11 cellular contexts compared by ENCODE assay signal in the genomic region with DNA sequence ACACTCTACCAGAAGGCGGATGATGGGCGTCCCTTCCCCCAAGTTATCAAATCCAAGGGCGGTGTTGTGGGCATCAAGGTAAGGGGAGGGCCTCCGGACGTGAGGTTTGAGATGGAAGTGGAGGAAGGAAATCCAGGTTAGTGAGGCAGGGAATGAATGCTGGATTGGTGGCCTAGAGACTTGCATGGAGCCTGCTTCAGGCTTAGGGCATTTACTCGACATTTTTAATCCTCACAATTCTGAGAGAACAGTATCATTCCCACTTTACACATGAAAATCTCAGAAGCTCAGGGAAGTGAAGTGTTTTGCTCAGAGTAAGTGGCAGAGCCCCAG. TPM values are rescaled to one million over a fixed set of nuclear protein-coding genes. Genes with fewer than 3 reads are reported as not detected.
A peak's percentile ranks its signal among the peaks of the same experiment; 100 is the strongest.
DNase-seq lines count a peak whose midpoint lies in the region; ATAC-seq and TF ChIP-seq lines count a peak whose summit lies in the region.
"Had no signal": no experiment of that assay in that cellular context is flagged by ENCODE, and none has a peak within 500 bp of the region (broad histone marks: within the 10 kb centered on the region; RNA-seq: fewer than 3 reads in every experiment).

No MANE protein-coding gene starts in this region.

- H2AFZ ChIP-seq in hepatocyte: no peak overlapping the region

- DNase-seq in activated CD4-positive, alpha-beta T cell treated with anti-CD3 and anti-CD28 coated beads, Interleukin-2, amount 10 ng/mL, durations not matched to agents 24 days and 14 days: no peak
- DNase-seq in activated CD4-positive, alpha-beta T cell treated with anti-CD3 and anti-CD28 coated beads for 1 hour: no peak
- DNase-seq in activated naive CD4-positive, alpha-beta T cell treated with anti-CD3 and anti-CD28 coated beads, Interleukin-2, amount 50 U/mL, for 72 hours (ENCODE audit: low spot score in 2 of 2): no peak
- DNase-seq in hepatocyte (ENCODE audit: low spot score) (no peak), stomach (no peak), AG20443 (ENCODE audit: low spot score) (no peak), glomerular visceral epithelial cell (ENCODE audit: extremely low spot score) (no peak)
- DNase-seq: NCI-H1092 had no signal

- H3K4me1 Mint-ChIP-seq in activated CD4-positive, alpha-beta T cell treated with anti-CD3 and anti-CD28 coated beads, Interleukin-2, amount 10 ng/mL, durations not matched to agents 24 days and 14 days: peaks cover 41% of the 10 kb centered on the region

- H3K36me3 Mint-ChIP-seq in activated CD4-positive, alpha-beta T cell treated with anti-CD3 and anti-CD28 coated beads, Interleukin-2, amount 10 ng/mL, durations not matched to agents 24 days and 14 days (ENCODE audit: low read depth): peaks cover 71% of the 10 kb centered on the region
- H3K36me3 Mint-ChIP-seq in activated naive CD4-positive, alpha-beta T cell treated with anti-CD3 and anti-CD28 coated beads, Interleukin-2, amount 50 U/mL, for 72 hours: peaks cover 49 to 58% of the 10 kb centered on the region in 2 donors

- peaks cover 20% of the 10 kb centered on the region for H3K4me1 ChIP-seq in hepatocyte (ENCODE audit: insufficient read depth)
- peaks cover 49 to 75% (median 61%) of the 10 kb centered on the region in 4 donors for H3K4me1 ChIP-seq in stomach

- H3K27ac ChIP-seq in hepatocyte (no peak overlapping the region), stomach (peak overlapping the region in 4 of 5 donors; percentile 93 to 100 (median 98))

- H3K9me2 ChIP-seq in hepatocyte (replicated peaks; ENCODE audit: insufficient read depth): no peaks in the 10 kb centered on the region

- no peak for ATAC-seq in activated naive CD4-positive, alpha-beta T cell treated with anti-CD3 and anti-CD28 coated beads, Interleukin-2, amount 50 U/mL, for 72 hours
- no peak for ATAC-seq in HG03571 (IDR thresholded peaks at IDR 0.05; ENCODE audit: unreplicated experiment)

- intact Hi-C loops in activated CD4-positive, alpha-beta T cell treated with anti-CD3 and anti-CD28 coated beads, Interleukin-2, amount 10 ng/mL, durations not matched to agents 24 days and 14 days (cut with micrococcal nuclease): no loop called here
- intact Hi-C loops in stomach (cut with DNase I; ENCODE audit: low total_unique reads): no loop called here

- peaks cover 15% of the 10 kb centered on the region for H4K20me1 ChIP-seq in hepatocyte (ENCODE audit: insufficient read depth, poor library complexity, severe bottlenecking)

- TF ChIP-seq EP300 in stomach (IDR thresholded peaks at IDR 0.05): no peak

- H3K9me3 ChIP-seq in hepatocyte (ENCODE audit: low read depth): no peaks in the 10 kb centered on the region
- no peaks in the 10 kb centered on the region for H3K9me3 ChIP-seq in stomach
- H3K9me3 ChIP-seq: thyroid gland had no signal

- no peaks in the 10 kb centered on the region for H3K9me3 Mint-ChIP-seq in activated CD4-positive, alpha-beta T cell treated with anti-CD3 and anti-CD28 coated beads, Interleukin-2, amount 10 ng/mL, durations not matched to agents 24 days and 14 days
- no peaks in the 10 kb centered on the region for H3K9me3 Mint-ChIP-seq in activated naive CD4-positive, alpha-beta T cell treated with anti-CD3 and anti-CD28 coated beads, Interleukin-2, amount 50 U/mL, for 72 hours

- no peak for TF ChIP-seq POLR2A in stomach (IDR thresholded peaks at IDR 0.05)

- peak overlapping the region; percentile 99 for H3K27ac Mint-ChIP-seq in activated CD4-positive, alpha-beta T cell treated with anti-CD3 and anti-CD28 coated beads, Interleukin-2, amount 10 ng/mL, durations not matched to agents 24 days and 14 days
- peak overlapping the region; percentile 92 to 98 for H3K27ac Mint-ChIP-seq in activated naive CD4-positive, alpha-beta T cell treated with anti-CD3 and anti-CD28 coated beads, Interleukin-2, amount 50 U/mL, for 72 hours

- H3K4me3 Mint-ChIP-seq in activated CD4-positive, alpha-beta T cell treated with anti-CD3 and anti-CD28 coated beads, Interleukin-2, amount 10 ng/mL, durations not matched to agents 24 days and 14 days: peak overlapping the region; percentile 92

- TF ChIP-seq CTCF in hepatocyte (IDR thresholded peaks at IDR 0.05; ENCODE audit: poor library complexity): no peak
- TF ChIP-seq CTCF in stomach (IDR thresholded peaks at IDR 0.05): no peak

- H3K36me3 ChIP-seq in hepatocyte (replicated peaks; ENCODE audit: insufficient read depth, low read depth): no peaks in the 10 kb centered on the region
- H3K36me3 ChIP-seq in stomach: peaks cover 55 to 60% (median 58%) of the 10 kb centered on the region in 4 donors

- H3K27me3 ChIP-seq in hepatocyte (no peaks in the 10 kb centered on the region), stomach (no peaks in the 10 kb centered on the region)
- H3K27me3 ChIP-seq: thyroid gland had no signal

- H3K79me2 ChIP-seq in hepatocyte: peaks cover 47% of the 10 kb centered on the region

- WGBS in hepatocyte (ENCODE audit: low lambda C conversion rate, missing lambda C conversion rate): 95% methylated on average over 6 of the region's 6 CpGs
- 56 to 75% (median 63%) methylated on average over 6 of the region's 6 CpGs for WGBS in stomach, 5 donors

- H3K27me3 Mint-ChIP-seq in activated CD4-positive, alpha-beta T cell treated with anti-CD3 and anti-CD28 coated beads, Interleukin-2, amount 10 ng/mL, durations not matched to agents 24 days and 14 days: no peaks in the 10 kb centered on the region

- H3K4me2 ChIP-seq in hepatocyte: peak overlapping the region; percentile 89

- H3K4me3 ChIP-seq in hepatocyte (no peak overlapping the region), stomach (peak overlapping the region; percentile 75 to 96 (median 80))

RNA-seq across cellular contexts. Expression of gene ALDOA, which starts 2.0 kb away (rescaled TPM):
- 2,074 and 2,109 TPM in 2 replicates for total RNA-seq in activated CD4-positive, alpha-beta T cell treated with anti-CD3 and anti-CD28 coated beads, Interleukin-2, amount 10 ng/mL, durations not matched to agents 24 days and 14 days
- 1,000 to 10,000 TPM; 1,322 to 2,822 TPM for total RNA-seq in activated naive CD4-positive, alpha-beta T cell treated with anti-CD3 and anti-CD28 coated beads, Interleukin-2, amount 50 U/mL, for 72 hours
- total RNA-seq in hepatocyte (392 and 397 TPM in 2 replicates), stomach (1,000 to 10,000 TPM in 1 of 5 donors, 100 to 1,000 TPM in 4; 180 to 2,515 (median 698) TPM)
- polyA plus RNA-seq in hepatocyte (882 and 924 TPM in 2 replicates), stomach (1,000 to 10,000 TPM in 1 of 3 donors, 100 to 1,000 TPM in 2; 740 to 1,310 (median 887) TPM)

RNA-seq across cellular contexts. Expression of gene PPP4C, which starts 8.2 kb away (rescaled TPM):
- 144 and 145 TPM in 2 replicates for total RNA-seq in activated CD4-positive, alpha-beta T cell treated with anti-CD3 and anti-CD28 coated beads, Interleukin-2, amount 10 ng/mL, durations not matched to agents 24 days and 14 days
- total RNA-seq in activated naive CD4-positive, alpha-beta T cell treated with anti-CD3 and anti-CD28 coated beads, Interleukin-2, amount 50 U/mL, for 72 hours: 100 to 1,000 TPM; 130 to 136 TPM
- 107 and 123 TPM in 2 replicates for total RNA-seq in hepatocyte
- polyA plus RNA-seq in hepatocyte: 212 and 236 TPM in 2 replicates
- total RNA-seq in stomach: 10 to 100 TPM; 21.4 to 86.1 (median 63.6) TPM
- 100 to 1,000 TPM in 1 of 3 donors, 10 to 100 TPM in 2; 76.1 to 118 (median 93.3) TPM for polyA plus RNA-seq in stomach

RNA-seq across cellular contexts. Expression of gene TBX6, which starts 24.2 kb away (rescaled TPM):
- total RNA-seq in activated CD4-positive, alpha-beta T cell treated with anti-CD3 and anti-CD28 coated beads, Interleukin-2, amount 10 ng/mL, durations not matched to agents 24 days and 14 days: 2.1 TPM in 2 replicates
- 1 to 10 TPM; 3.9 to 5.7 TPM for total RNA-seq in activated naive CD4-positive, alpha-beta T cell treated with anti-CD3 and anti-CD28 coated beads, Interleukin-2, amount 50 U/mL, for 72 hours
- 0.56 and 0.60 TPM in 2 replicates for total RNA-seq in hepatocyte
- 0.10 and 0.19 TPM in 2 replicates for polyA plus RNA-seq in hepatocyte
- total RNA-seq in stomach: 10 to 100 TPM in 1 of 5 donors, 1 to 10 TPM in 1, not detected in 3; 3.8 to 25.0 TPM
- 1 to 10 TPM; 1.1 to 2.5 (median 2.1) TPM for polyA plus RNA-seq in stomach

RNA-seq across cellular contexts. Expression of gene YPEL3, which starts 28.5 kb away (rescaled TPM):
- 11.8 and 11.9 TPM in 2 replicates for total RNA-seq in activated CD4-positive, alpha-beta T cell treated with anti-CD3 and anti-CD28 coated beads, Interleukin-2, amount 10 ng/mL, durations not matched to agents 24 days and 14 days
- 100 to 1,000 TPM in 1 of 2 donors, 10 to 100 TPM in 1; 24.0 to 112 TPM for total RNA-seq in activated naive CD4-positive, alpha-beta T cell treated with anti-CD3 and anti-CD28 coated beads, Interleukin-2, amount 50 U/mL, for 72 hours
- total RNA-seq in hepatocyte (19.3 and 20.1 TPM in 2 replicates), stomach (100 to 1,000 TPM in 1 of 5 donors, 10 to 100 TPM in 4; 13.9 to 116 (median 37.9) TPM)
- polyA plus RNA-seq in hepatocyte (82.1 and 103 TPM in 2 replicates), stomach (100 to 1,000 TPM; 103 to 162 (median 111) TPM)

RNA-seq across cellular contexts. Expression of gene TLCD3B, which starts 36.5 kb away (rescaled TPM):
- total RNA-seq in activated CD4-positive, alpha-beta T cell treated with anti-CD3 and anti-CD28 coated beads, Interleukin-2, amount 10 ng/mL, durations not matched to agents 24 days and 14 days: 1.5 and 1.8 TPM in 2 replicates
- 10 to 100 TPM in 1 of 2 donors, 1 to 10 TPM in 1; 3.4 to 14.1 TPM for total RNA-seq in activated naive CD4-positive, alpha-beta T cell treated with anti-CD3 and anti-CD28 coated beads, Interleukin-2, amount 50 U/mL, for 72 hours
- not detected in 2 replicates for total RNA-seq in hepatocyte
- polyA plus RNA-seq in hepatocyte: not detected in 2 replicates
- total RNA-seq in stomach: under 1 TPM in 1 of 5 donors, not detected in 4; 0.92 TPM
- under 1 TPM in 1 of 3 donors, not detected in 2; 0.18 TPM for polyA plus RNA-seq in stomach
- total RNA-seq: mesenteric fat pad had no signal
